Comparison of ENCODE assay signal across 1 cellular context in genomic region chr17:1997146-1997586, GRCh38.
TF ChIP-seq lines count a peak whose summit lies in the region.

No MANE protein-coding gene starts in this region.

TF ChIP-seq in HepG2, 621 proteins besides CTCF, POLR2A, EP300 and RAD21 (continued from another document and continues in another):
- TF ChIP-seq LRRFIP1 (CRISPR knock-in tag; conservative IDR thresholded peaks at IDR 0.05) (no peak), FOXA3 (CRISPR knock-in tag; IDR thresholded peaks at IDR 0.05) (peak; percentile 31; the same call in 1 of the 2 replicates), MXD3 (CRISPR knock-in tag; IDR thresholded peaks at IDR 0.05) (no peak), PHF8 (CRISPR knock-in tag; IDR thresholded peaks at IDR 0.05) (no peak; the same call in none of the 2 replicates), ESRRA (CRISPR knock-in tag; IDR thresholded peaks at IDR 0.05; ENCODE audit: low read depth) (no peak), MTERF4 (CRISPR knock-in tag; IDR thresholded peaks at IDR 0.05) (no peak), PBX3 (CRISPR knock-in tag; IDR thresholded peaks at IDR 0.05; ENCODE audit: borderline replicate concordance) (no peak), REST (IDR thresholded peaks at IDR 0.05; ENCODE audit: borderline replicate concordance in 1 of 2, low read depth in 1 of 2, low read length in 2 of 2) (no peak), ZNF264 (CRISPR knock-in tag; IDR thresholded peaks at IDR 0.05) (no peak), ZNF557 (CRISPR knock-in tag; IDR thresholded peaks at IDR 0.05) (no peak), FOXP4 (CRISPR knock-in tag; IDR thresholded peaks at IDR 0.05) (0 out of 2 replicates have a peak, but pooled peaks have one; percentile 30), ZNF136 (CRISPR knock-in tag; IDR thresholded peaks at IDR 0.05; ENCODE audit: low read depth) (no peak), RBFOX2 (IDR thresholded peaks at IDR 0.05; ENCODE audit: low read depth, low read length) (no peak), ZZZ3 (CRISPR knock-in tag; IDR thresholded peaks at IDR 0.05; ENCODE audit: borderline replicate concordance) (no peak), ZFP37 (CRISPR knock-in tag; IDR thresholded peaks at IDR 0.05; ENCODE audit: borderline replicate concordance) (no peak), PRMT3 (CRISPR knock-in tag; IDR thresholded peaks at IDR 0.05; ENCODE audit: borderline replicate concordance, low read depth) (no peak), ZNF549 (CRISPR knock-in tag; IDR thresholded peaks at IDR 0.05) (no peak), HNRNPUL1 (IDR thresholded peaks at IDR 0.05; ENCODE audit: low read depth, low read length) (no peak), GATA4 (IDR thresholded peaks at IDR 0.05; ENCODE audit: borderline replicate concordance, low read depth) (no peak), ATF1 (CRISPR knock-in tag; IDR thresholded peaks at IDR 0.05) (no peak), ZNF770 (CRISPR knock-in tag; IDR thresholded peaks at IDR 0.05) (no peak), ZFP36L1 (CRISPR knock-in tag; IDR thresholded peaks at IDR 0.05) (no peak), CERS6 (CRISPR knock-in tag; IDR thresholded peaks at IDR 0.05) (no peak), ZNF580 (CRISPR knock-in tag; IDR thresholded peaks at IDR 0.05; ENCODE audit: borderline replicate concordance, low read depth) (no peak), ZNF883 (CRISPR knock-in tag; IDR thresholded peaks at IDR 0.05; ENCODE audit: not compliant biosample characterization) (no peak), HNF4A (CRISPR knock-in tag; IDR thresholded peaks at IDR 0.05) (no peak), JDP2 (CRISPR knock-in tag; IDR thresholded peaks at IDR 0.05; ENCODE audit: borderline replicate concordance) (no peak), MXD1 (CRISPR knock-in tag; IDR thresholded peaks at IDR 0.05) (no peak), NCOA5 (CRISPR knock-in tag; IDR thresholded peaks at IDR 0.05) (no peak), ZBTB34 (CRISPR knock-in tag; IDR thresholded peaks at IDR 0.05) (no peak), ZBTB49 (CRISPR knock-in tag; IDR thresholded peaks at IDR 0.05; ENCODE audit: borderline replicate concordance) (no peak), SETDB1 (CRISPR knock-in tag; IDR thresholded peaks at IDR 0.05; ENCODE audit: borderline replicate concordance) (no peak), ZNF207 (IDR thresholded peaks at IDR 0.05; ENCODE audit: borderline replicate concordance) (no peak), SIX1 (CRISPR knock-in tag; IDR thresholded peaks at IDR 0.05; ENCODE audit: borderline replicate concordance) (no peak)
